In the genomic region with DNA sequence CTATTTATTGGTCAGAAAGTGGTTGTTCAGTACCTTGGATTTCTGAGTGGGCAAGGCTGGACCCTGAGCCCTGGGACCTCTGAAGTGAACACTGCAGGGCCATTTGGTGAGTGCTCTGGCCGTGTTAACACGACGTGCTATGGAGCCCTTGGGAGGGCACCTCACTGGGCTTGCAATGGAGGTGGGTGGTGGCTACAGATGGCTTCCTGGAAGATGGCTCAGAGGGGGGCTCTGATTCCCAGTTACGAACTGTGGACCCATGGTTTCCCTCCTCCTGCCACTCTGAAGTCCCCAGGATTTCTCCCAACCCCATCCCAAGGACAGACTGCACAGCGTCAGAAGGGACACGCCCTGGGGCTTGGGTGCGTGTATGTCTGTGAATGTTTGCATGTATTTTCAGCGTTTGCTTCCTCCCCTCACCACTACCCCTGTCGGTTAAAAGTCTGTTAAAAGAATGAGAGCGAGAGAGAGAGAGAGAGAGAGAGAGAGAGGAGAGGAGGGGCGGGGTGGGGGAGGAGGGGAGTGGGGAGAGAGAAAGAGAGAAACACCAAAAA, we compare ENCODE assay signal across 9 cellular contexts. TPM values are rescaled to one million over a fixed set of nuclear protein-coding genes. Genes with fewer than 3 reads are reported as not detected.
DNase-seq lines count a peak whose midpoint lies in the region; ATAC-seq and TF ChIP-seq lines count a peak whose summit lies in the region.
"Had no signal": no experiment of that assay in that cellular context is flagged by ENCODE, and none has a peak within 500 bp of the region (broad histone marks: within the 10 kb centered on the region; RNA-seq: fewer than 3 reads in every experiment).

No MANE protein-coding gene starts in this region.

- H3K4me1 Mint-ChIP-seq in activated T-cell treated with anti-CD3 and anti-CD28 coated beads, Interleukin-2, amount 50 U/mL, for 24 hours (ENCODE audit: low read depth) = peaks cover 75% of the 10 kb centered on the region
- H3K4me1 Mint-ChIP-seq in type B pancreatic cell (ENCODE audit: unreplicated experiment) = peaks cover 49% of the 10 kb centered on the region

- H3K9me3 Mint-ChIP-seq in activated T-cell treated with anti-CD3 and anti-CD28 coated beads, Interleukin-2, amount 50 U/mL, for 24 hours = no peaks in the 10 kb centered on the region
- no peaks in the 10 kb centered on the region for H3K9me3 Mint-ChIP-seq in type B pancreatic cell

- peak; percentile 31 for ATAC-seq in HG03135 (IDR thresholded peaks at IDR 0.05; ENCODE audit: unreplicated experiment)

- H3K4me3 Mint-ChIP-seq in activated T-cell treated with anti-CD3 and anti-CD28 coated beads, Interleukin-2, amount 50 U/mL, for 24 hours = peak overlapping the region; percentile 91
- H3K4me3 Mint-ChIP-seq in type B pancreatic cell = no peak overlapping the region

- peak overlapping the region; percentile 95 for H3K27ac Mint-ChIP-seq in activated T-cell treated with anti-CD3 and anti-CD28 coated beads, Interleukin-2, amount 50 U/mL, for 24 hours
- H3K27ac Mint-ChIP-seq in type B pancreatic cell = peak overlapping the region; percentile 54

- peak; percentile 47 to 79 (median 60) for DNase-seq in stimulated activated naive CD4-positive, alpha-beta T cell (lab: John Stamatoyannopoulos, UW)
- DNase-seq in stimulated activated naive CD4-positive, alpha-beta T cell treated with Interleukin-2 at 50 U/mL for 16 hours (lab: John Stamatoyannopoulos, UW) = no peak
- DNase-seq in activated T-cell treated with anti-CD3 and anti-CD28 coated beads, Interleukin-2, amount 50 U/mL, for 24 hours = peak; percentile 50
- no peak for DNase-seq in type B pancreatic cell (ENCODE audit: extremely low spot score, unreplicated experiment)
- DNase-seq in NCI-H1930 (lab: John Stamatoyannopoulos, UW) = no peak
- no peak for DNase-seq in NCI-H774 (lab: John Stamatoyannopoulos, UW)
- no peak for DNase-seq in activated CD4-positive, alpha-beta T cell treated with anti-CD3 and anti-CD28 coated beads for 4 hours

- H3K36me3 Mint-ChIP-seq in activated T-cell treated with anti-CD3 and anti-CD28 coated beads, Interleukin-2, amount 50 U/mL, for 24 hours (ENCODE audit: low read depth) = peaks cover 15% of the 10 kb centered on the region
- H3K36me3 Mint-ChIP-seq in type B pancreatic cell = no peaks in the 10 kb centered on the region

- no peak for TF ChIP-seq CTCF in type B pancreatic cell (conservative IDR thresholded peaks at IDR 0.05)

- no peaks in the 10 kb centered on the region for H3K27me3 Mint-ChIP-seq in activated T-cell treated with anti-CD3 and anti-CD28 coated beads, Interleukin-2, amount 50 U/mL, for 24 hours
- H3K27me3 Mint-ChIP-seq in type B pancreatic cell = peaks cover 3% of the 10 kb centered on the region

RNA-seq across cellular contexts. Expression of gene RHOH, which starts 3.7 kb away (rescaled TPM):
- total RNA-seq in type B pancreatic cell (ENCODE audit: low replicate concordance) = 3.1 and 5.4 TPM in 2 replicates
- total RNA-seq: RPMI7951 had no signal

Comparison
In these comparisons a context has a peak if more than half of its experiments do, and no peak if none do; other contexts are left out.
1. DNase-seq: peak in stimulated activated naive CD4-positive, alpha-beta T cell (6 of 6) and activated T-cell treated with anti-CD3 and anti-CD28 coated beads, Interleukin-2, amount 50 U/mL, for 24 hours (single experiment); none in stimulated activated naive CD4-positive, alpha-beta T cell treated with Interleukin-2 at 50 U/mL for 16 hours (single experiment), type B pancreatic cell (single experiment), NCI-H1930 (0 of 2), NCI-H774 (single experiment) and activated CD4-positive, alpha-beta T cell treated with anti-CD3 and anti-CD28 coated beads for 4 hours (0 of 2).